Comparison of ENCODE assay signal across 2 cellular contexts in the genomic region with DNA sequence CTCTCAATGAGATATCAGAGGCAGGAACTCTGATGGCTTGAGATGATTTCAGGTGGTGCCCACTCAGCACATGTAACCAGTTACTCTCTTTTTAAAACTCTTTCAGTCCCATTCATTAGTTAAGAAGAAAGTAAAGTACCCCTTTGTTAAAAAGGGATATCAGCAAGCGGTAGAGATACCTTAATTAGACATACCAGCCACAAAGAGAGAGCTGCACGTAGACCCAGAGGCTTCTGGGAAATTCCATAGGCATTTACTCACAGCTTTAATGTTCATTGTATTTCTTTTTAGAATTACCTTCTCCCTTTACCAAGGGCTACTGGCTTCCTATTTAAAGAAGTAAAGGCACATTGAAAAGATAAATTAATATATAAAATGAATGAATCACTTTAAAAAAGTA.
A peak's percentile ranks its signal among the peaks of the same experiment; 100 is the strongest.
TF ChIP-seq lines count a peak whose summit lies in the region.

No MANE protein-coding gene starts in this region.

TF ChIP-seq in SK-N-SH treated with all-trans-retinoic acid at 6 μM for 48 hours, 23 proteins besides CTCF, POLR2A, EP300 and RAD21 (continued from another document):
- 0 out of 2 replicates have a peak, but pooled peaks have one; percentile 31 for TF ChIP-seq SNAI2 (CRISPR knock-in tag; IDR thresholded peaks at IDR 0.05)
- peak; percentile 21; the same call in 1 of the 2 replicates for TF ChIP-seq ZNF8 (CRISPR knock-in tag; IDR thresholded peaks at IDR 0.05)
- TF ChIP-seq, protein P1, sequence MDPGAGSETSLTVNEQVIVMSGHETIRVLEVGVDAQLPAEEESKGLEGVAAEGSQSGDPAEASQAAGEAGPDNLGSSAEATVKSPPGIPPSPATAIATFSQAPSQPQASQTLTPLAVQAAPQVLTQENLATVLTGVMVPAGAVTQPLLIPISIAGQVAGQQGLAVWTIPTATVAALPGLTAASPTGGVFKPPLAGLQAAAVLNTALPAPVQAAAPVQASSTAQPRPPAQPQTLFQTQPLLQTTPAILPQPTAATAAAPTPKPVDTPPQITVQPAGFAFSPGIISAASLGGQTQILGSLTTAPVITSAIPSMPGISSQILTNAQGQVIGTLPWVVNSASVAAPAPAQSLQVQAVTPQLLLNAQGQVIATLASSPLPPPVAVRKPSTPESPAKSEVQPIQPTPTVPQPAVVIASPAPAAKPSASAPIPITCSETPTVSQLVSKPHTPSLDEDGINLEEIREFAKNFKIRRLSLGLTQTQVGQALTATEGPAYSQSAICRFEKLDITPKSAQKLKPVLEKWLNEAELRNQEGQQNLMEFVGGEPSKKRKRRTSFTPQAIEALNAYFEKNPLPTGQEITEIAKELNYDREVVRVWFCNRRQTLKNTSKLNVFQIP (CRISPR knock-in tag; IDR thresholded peaks at IDR 0.05; ENCODE audit: borderline replicate concordance, low read depth) = no peak
- peak; percentile 47; the same call in 1 of the 2 replicates for TF ChIP-seq ISL1 (CRISPR knock-in tag; IDR thresholded peaks at IDR 0.05)

TF ChIP-seq in SK-N-SH, 30 proteins besides CTCF, POLR2A, EP300 and RAD21:
- TF ChIP-seq, protein P2, sequence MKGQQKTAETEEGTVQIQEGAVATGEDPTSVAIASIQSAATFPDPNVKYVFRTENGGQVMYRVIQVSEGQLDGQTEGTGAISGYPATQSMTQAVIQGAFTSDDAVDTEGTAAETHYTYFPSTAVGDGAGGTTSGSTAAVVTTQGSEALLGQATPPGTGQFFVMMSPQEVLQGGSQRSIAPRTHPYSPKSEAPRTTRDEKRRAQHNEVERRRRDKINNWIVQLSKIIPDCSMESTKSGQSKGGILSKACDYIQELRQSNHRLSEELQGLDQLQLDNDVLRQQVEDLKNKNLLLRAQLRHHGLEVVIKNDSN (IDR thresholded peaks at IDR 0.05; ENCODE audit: borderline replicate concordance, low read depth) = no peak
- TF ChIP-seq TEAD4 (IDR thresholded peaks at IDR 0.05; ENCODE audit: borderline replicate concordance, insufficient read depth) (no peak), GABPA (IDR thresholded peaks at IDR 0.05; ENCODE audit: low read depth) (no peak), EZH2phosphoT487 (IDR thresholded peaks at IDR 0.05; ENCODE audit: borderline replicate concordance, low read depth) (no peak), ELF1 (IDR thresholded peaks at IDR 0.05) (no peak), SIN3A (IDR thresholded peaks at IDR 0.05; ENCODE audit: borderline replicate concordance, low read depth, low read length) (no peak), MEF2A (IDR thresholded peaks at IDR 0.05; ENCODE audit: borderline replicate concordance, low read depth) (no peak), TAF1 (IDR thresholded peaks at IDR 0.05; ENCODE audit: borderline replicate concordance, low read depth, low read length) (no peak), RXRA (IDR thresholded peaks at IDR 0.05; ENCODE audit: borderline replicate concordance, low read depth) (no peak), TCF12 (IDR thresholded peaks at IDR 0.05) (no peak), CHD2 (IDR thresholded peaks at IDR 0.05; ENCODE audit: low read length, partially characterized antibody) (no peak), POLR2AphosphoS5 (IDR thresholded peaks at IDR 0.05; ENCODE audit: low read depth, low read length) (no peak)
- TF ChIP-seq, protein P3, sequence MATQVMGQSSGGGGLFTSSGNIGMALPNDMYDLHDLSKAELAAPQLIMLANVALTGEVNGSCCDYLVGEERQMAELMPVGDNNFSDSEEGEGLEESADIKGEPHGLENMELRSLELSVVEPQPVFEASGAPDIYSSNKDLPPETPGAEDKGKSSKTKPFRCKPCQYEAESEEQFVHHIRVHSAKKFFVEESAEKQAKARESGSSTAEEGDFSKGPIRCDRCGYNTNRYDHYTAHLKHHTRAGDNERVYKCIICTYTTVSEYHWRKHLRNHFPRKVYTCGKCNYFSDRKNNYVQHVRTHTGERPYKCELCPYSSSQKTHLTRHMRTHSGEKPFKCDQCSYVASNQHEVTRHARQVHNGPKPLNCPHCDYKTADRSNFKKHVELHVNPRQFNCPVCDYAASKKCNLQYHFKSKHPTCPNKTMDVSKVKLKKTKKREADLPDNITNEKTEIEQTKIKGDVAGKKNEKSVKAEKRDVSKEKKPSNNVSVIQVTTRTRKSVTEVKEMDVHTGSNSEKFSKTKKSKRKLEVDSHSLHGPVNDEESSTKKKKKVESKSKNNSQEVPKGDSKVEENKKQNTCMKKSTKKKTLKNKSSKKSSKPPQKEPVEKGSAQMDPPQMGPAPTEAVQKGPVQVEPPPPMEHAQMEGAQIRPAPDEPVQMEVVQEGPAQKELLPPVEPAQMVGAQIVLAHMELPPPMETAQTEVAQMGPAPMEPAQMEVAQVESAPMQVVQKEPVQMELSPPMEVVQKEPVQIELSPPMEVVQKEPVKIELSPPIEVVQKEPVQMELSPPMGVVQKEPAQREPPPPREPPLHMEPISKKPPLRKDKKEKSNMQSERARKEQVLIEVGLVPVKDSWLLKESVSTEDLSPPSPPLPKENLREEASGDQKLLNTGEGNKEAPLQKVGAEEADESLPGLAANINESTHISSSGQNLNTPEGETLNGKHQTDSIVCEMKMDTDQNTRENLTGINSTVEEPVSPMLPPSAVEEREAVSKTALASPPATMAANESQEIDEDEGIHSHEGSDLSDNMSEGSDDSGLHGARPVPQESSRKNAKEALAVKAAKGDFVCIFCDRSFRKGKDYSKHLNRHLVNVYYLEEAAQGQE (IDR thresholded peaks at IDR 0.05; ENCODE audit: low read depth, low read length) = no peak
- TF ChIP-seq, protein P4, sequence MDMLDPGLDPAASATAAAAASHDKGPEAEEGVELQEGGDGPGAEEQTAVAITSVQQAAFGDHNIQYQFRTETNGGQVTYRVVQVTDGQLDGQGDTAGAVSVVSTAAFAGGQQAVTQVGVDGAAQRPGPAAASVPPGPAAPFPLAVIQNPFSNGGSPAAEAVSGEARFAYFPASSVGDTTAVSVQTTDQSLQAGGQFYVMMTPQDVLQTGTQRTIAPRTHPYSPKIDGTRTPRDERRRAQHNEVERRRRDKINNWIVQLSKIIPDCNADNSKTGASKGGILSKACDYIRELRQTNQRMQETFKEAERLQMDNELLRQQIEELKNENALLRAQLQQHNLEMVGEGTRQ (IDR thresholded peaks at IDR 0.05; ENCODE audit: borderline replicate concordance, low read depth, low read length) = no peak
- TF ChIP-seq, protein P5, sequence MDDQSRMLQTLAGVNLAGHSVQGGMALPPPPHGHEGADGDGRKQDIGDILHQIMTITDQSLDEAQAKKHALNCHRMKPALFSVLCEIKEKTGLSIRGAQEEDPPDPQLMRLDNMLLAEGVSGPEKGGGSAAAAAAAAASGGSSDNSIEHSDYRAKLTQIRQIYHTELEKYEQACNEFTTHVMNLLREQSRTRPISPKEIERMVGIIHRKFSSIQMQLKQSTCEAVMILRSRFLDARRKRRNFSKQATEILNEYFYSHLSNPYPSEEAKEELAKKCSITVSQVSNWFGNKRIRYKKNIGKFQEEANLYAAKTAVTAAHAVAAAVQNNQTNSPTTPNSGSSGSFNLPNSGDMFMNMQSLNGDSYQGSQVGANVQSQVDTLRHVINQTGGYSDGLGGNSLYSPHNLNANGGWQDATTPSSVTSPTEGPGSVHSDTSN (IDR thresholded peaks at IDR 0.05) = no peak
